In the genomic region with DNA sequence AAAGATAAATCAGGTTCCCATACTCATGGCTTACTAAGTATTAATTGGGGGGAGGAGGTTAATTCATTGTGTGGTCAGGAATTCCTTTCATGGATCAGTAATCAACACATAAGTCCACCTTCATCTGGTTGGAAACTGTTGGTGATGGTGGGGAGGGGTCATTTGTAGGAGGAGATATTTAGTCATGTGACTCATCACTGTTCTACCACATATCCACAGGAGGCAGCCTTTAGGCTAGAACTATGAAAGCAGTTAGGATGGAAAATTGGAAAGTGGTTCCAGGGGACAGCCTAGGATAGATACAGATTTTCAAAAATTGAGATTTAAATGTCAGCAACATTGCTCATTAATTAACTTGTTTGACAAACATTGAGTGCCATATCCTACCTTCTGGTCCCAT, we compare ENCODE assay signal across 8 cellular contexts.
"Had no signal": no experiment of that assay in that cellular context is flagged by ENCODE, and none has a peak within 500 bp of the region (broad histone marks: within the 10 kb centered on the region; RNA-seq: fewer than 3 reads in every experiment).

No MANE protein-coding gene starts in this region.

- ATAC-seq: GM12878 had no signal

- H3K4me3 ChIP-seq: GM12878 had no signal

- DNase-seq: GDM1, GF-D8 had no signal

- FAIRE-seq: G401.6, GM12878, GM12891, GM12892, GM18507, GM19239 had no signal
